8 cellular contexts compared by ENCODE assay signal in the genomic region with DNA sequence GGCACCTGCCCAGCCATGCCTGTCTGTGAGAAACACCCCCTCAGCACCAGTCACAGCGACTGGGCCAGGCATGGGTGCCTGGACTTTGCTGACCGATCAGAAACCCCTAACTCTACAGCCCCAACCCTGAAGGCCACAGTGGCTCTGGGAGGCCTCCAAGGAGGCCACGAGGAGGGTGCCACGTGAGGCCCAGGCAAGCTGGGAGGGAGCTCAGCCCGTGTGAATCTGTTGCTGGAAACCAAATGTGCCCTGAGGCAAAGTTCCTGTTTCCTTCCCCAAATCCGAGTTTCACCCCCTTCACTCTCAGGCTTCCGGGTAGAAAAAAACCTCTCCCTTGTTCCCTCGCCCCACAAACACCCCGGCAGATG. TPM values are rescaled to one million over a fixed set of nuclear protein-coding genes. Genes with fewer than 3 reads are reported as not detected.
A peak's percentile ranks its signal among the peaks of the same experiment; 100 is the strongest.
DNase-seq lines count a peak whose midpoint lies in the region; ATAC-seq and TF ChIP-seq lines count a peak whose summit lies in the region.

No MANE protein-coding gene starts in this region.

- H3K4me3 ChIP-seq in GM12875 (ENCODE audit: low read depth, low read length) (peak overlapping the region; percentile 80), mucosa of rectum (ENCODE audit: low read length in 2 of 2) (peak overlapping the region; percentile 60 to 68), uterus (no peak overlapping the region)

- peaks cover 2% of the 10 kb centered on the region for H3K36me3 Mint-ChIP-seq in WTC11

- peak overlapping the region in 1 of 2 donors; percentile 50 for H3K9ac ChIP-seq in mucosa of rectum (ENCODE audit: low read depth in 1 of 2, low read length in 2 of 2)

- H3K36me3 ChIP-seq in mucosa of rectum (ENCODE audit: control insufficient read depth in 2 of 2, insufficient read depth in 2 of 2, low read length in 2 of 2) (peaks cover 4% of the 10 kb centered on the region in 2 donors), uterus (no peaks in the 10 kb centered on the region)

- H3K27ac Mint-ChIP-seq in WTC11 = no peak overlapping the region

- CTCF ChIA-PET in WTC11 (lab: Charles Lee) = interaction anchor here (0.9 to 2.0 kb wide), 3 partner anchors 9 to 206 kb away, joined by 3 to 10 read pairs (median 9); no protein-coding TSS in a partner anchor

- H3K4me3 Mint-ChIP-seq in WTC11 = peak overlapping the region; percentile 76

- intact Hi-C loops in uterus (cut with DNase I; ENCODE audit: low total_unique reads) = no loop called here

- ATAC-seq in HG02840 (IDR thresholded peaks at IDR 0.05; ENCODE audit: low FRiP score, unreplicated experiment) = peak; percentile 17
- no peak for ATAC-seq in WTC11
- no peak for ATAC-seq in left lobe of liver
- no peak for ATAC-seq in HG02678 (IDR thresholded peaks at IDR 0.05; ENCODE audit: unreplicated experiment)
- ATAC-seq in HG03469 (IDR thresholded peaks at IDR 0.05; ENCODE audit: unreplicated experiment) = no peak

- TF ChIP-seq CTCF in GM12875 (IDR thresholded peaks at IDR 0.05; ENCODE audit: borderline replicate concordance, insufficient read depth, low read depth, low read length) = no peak
- no peak for TF ChIP-seq CTCF in WTC11 (IDR thresholded peaks at IDR 0.05)
- no peak for TF ChIP-seq CTCF in uterus (IDR thresholded peaks at IDR 0.05)

- no peaks in the 10 kb centered on the region for H3K27me3 ChIP-seq in mucosa of rectum (ENCODE audit: control insufficient read depth in 2 of 2, insufficient read depth in 2 of 2, low read length in 2 of 2)
- H3K27me3 ChIP-seq in uterus = no peaks in the 10 kb centered on the region

- no peaks in the 10 kb centered on the region; the same call in none of the 2 replicates for H3K27me3 Mint-ChIP-seq in WTC11 (ENCODE audit: low read depth)

- no peak for DNase-seq in WTC11 (ENCODE audit: low spot score)
- no peak for DNase-seq in left lobe of liver (ENCODE audit: low spot score)
- no peak for DNase-seq in uterus

- H3K4me1 ChIP-seq in mucosa of rectum (ENCODE audit: control insufficient read depth in 2 of 2, insufficient read depth in 2 of 2, low read length in 2 of 2) = peaks cover 11 to 15% of the 10 kb centered on the region in 2 donors
- no peaks in the 10 kb centered on the region for H3K4me1 ChIP-seq in uterus

- H3K27ac ChIP-seq in mucosa of rectum (ENCODE audit: low read depth in 2 of 2, low read length in 2 of 2) (peak overlapping the region in 1 of 2 donors; percentile 71), uterus (no peak overlapping the region)

- H3K4me1 Mint-ChIP-seq in WTC11 = peaks cover 23% of the 10 kb centered on the region

- POLR2A ChIA-PET in WTC11 (lab: Charles Lee) = no interaction called here

- H3K9me3 ChIP-seq in mucosa of rectum (ENCODE audit: control insufficient read depth in 2 of 2, low read length in 2 of 2) = no peaks in the 10 kb centered on the region
- no peaks in the 10 kb centered on the region for H3K9me3 ChIP-seq in uterus

- TF ChIP-seq POLR2A in uterus (IDR thresholded peaks at IDR 0.05) = no peak

- H3K9me3 Mint-ChIP-seq in WTC11 = no peaks in the 10 kb centered on the region

TF ChIP-seq in WTC11, 78 proteins besides CTCF, POLR2A, EP300 and RAD21:
- TF ChIP-seq ERG (CRISPR knock-in tag; IDR thresholded peaks at IDR 0.05) = no peak
- TF ChIP-seq OVOL2 (CRISPR knock-in tag; IDR thresholded peaks at IDR 0.05; ENCODE audit: borderline replicate concordance) = no peak
- 0 out of 2 replicates have a peak, but pooled peaks have one; percentile 28 for TF ChIP-seq USF1 (CRISPR knock-in tag; IDR thresholded peaks at IDR 0.05)

RNA-seq across cellular contexts. Expression of gene UNC93B1, which starts 1.3 kb away (rescaled TPM):
- 27.7 to 29.7 TPM (median 27.9 TPM) in 3 replicates for total RNA-seq in WTC11 (2021)
- total RNA-seq in left lobe of liver = 18.9 TPM
- total RNA-seq in uterus = 10 to 100 TPM in 3 of 4 donors, 1 to 10 TPM in 1; 4.1 to 24.3 (median 13.2) TPM

RNA-seq across cellular contexts. Expression of gene ALDH3B1, which starts 7.6 kb away (rescaled TPM):
- total RNA-seq in WTC11 (2021) = 0.30 to 0.53 TPM (median 0.46 TPM) in 3 replicates
- total RNA-seq in left lobe of liver = 3.2 TPM
- total RNA-seq in uterus = 1 to 10 TPM; 2.3 to 5.7 (median 4.0) TPM

RNA-seq across cellular contexts. Expression of gene NDUFS8, which starts 27.9 kb away (rescaled TPM):
- total RNA-seq in WTC11 (2021) = 221 to 247 TPM (median 240 TPM) in 3 replicates
- 104 TPM for total RNA-seq in left lobe of liver
- total RNA-seq in uterus = 100 to 1,000 TPM in 2 of 4 donors, 10 to 100 TPM in 2; 53.4 to 291 (median 139) TPM

RNA-seq across cellular contexts. Expression of gene TCIRG1, which starts 36.3 kb away (rescaled TPM):
- total RNA-seq in WTC11 (2021) = 50.7 to 51.7 TPM (median 51.1 TPM) in 3 replicates
- total RNA-seq in left lobe of liver = 66.5 TPM
- total RNA-seq in uterus = 100 to 1,000 TPM in 2 of 4 donors, 10 to 100 TPM in 2; 62.1 to 162 (median 115) TPM

Comparison
In these comparisons a context has a peak if more than half of its experiments do, and no peak if none do; other contexts are left out.
1. H3K4me3 ChIP-seq: peak in GM12875 (single experiment) and mucosa of rectum (2 of 2); none in uterus (0 of 2).